10 cellular contexts compared by ENCODE assay signal in the genomic region with DNA sequence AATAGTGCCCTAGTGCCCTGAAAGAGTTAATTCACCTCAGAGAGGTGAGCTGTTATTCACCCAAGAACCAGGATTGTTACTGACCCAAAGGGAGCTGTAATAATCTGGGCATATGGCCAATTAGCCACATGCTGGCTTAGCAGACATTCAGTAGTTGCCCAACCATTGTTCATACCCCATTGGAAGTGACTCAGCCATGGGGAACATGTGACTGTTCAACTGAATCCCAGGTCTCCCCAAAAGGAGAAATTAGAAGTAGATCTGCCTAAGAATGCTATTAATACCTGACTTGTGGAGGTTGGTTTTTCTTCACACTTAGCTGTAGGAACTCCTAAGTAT.
DNase-seq lines count a peak whose midpoint lies in the region; ATAC-seq and TF ChIP-seq lines count a peak whose summit lies in the region.
"Had no signal": no experiment of that assay in that cellular context is flagged by ENCODE, and none has a peak within 500 bp of the region (broad histone marks: within the 10 kb centered on the region; RNA-seq: fewer than 3 reads in every experiment).

No MANE protein-coding gene starts in this region.

- H3K18ac ChIP-seq in trophoblast cell (ENCODE audit: low read length): no peak overlapping the region

- CTCF ChIA-PET in activated CD4-positive, alpha-beta memory T cell treated with anti-CD3 and anti-CD28 coated beads for 36 hours (lab: Charles Lee): no interaction called here

- no peak overlapping the region for H2AFZ ChIP-seq in trophoblast cell (ENCODE audit: insufficient read depth, low read length, poor library complexity)

- intact Hi-C loops in activated CD4-positive, alpha-beta memory T cell treated with anti-CD3 and anti-CD28 coated beads for 36 hours (cut with micrococcal nuclease): no loop called here

- TF ChIP-seq CTCF in AG09309 (IDR thresholded peaks at IDR 0.05; ENCODE audit: control insufficient read depth, insufficient read depth, low read depth, low read length, missing control alignments) (no peak), foreskin keratinocyte (conservative IDR thresholded peaks at IDR 0.05) (no peak)

- H3K4me3 ChIP-seq in AG09309 (ENCODE audit: control insufficient read depth, low read depth, low read length) (no peak overlapping the region), trophoblast cell (ENCODE audit: low read depth, low read length) (no peak overlapping the region)

- H3K36me3 Mint-ChIP-seq in activated CD4-positive, alpha-beta memory T cell treated with anti-CD3 and anti-CD28 coated beads for 36 hours: no peaks in the 10 kb centered on the region

- H3K27me3 Mint-ChIP-seq in activated CD4-positive, alpha-beta memory T cell treated with anti-CD3 and anti-CD28 coated beads for 36 hours: no peaks in the 10 kb centered on the region

- H3K9me3 ChIP-seq in trophoblast cell (ENCODE audit: insufficient read depth, low read depth, low read length): no peaks in the 10 kb centered on the region

- no peak overlapping the region for H2AK5ac ChIP-seq in trophoblast cell (ENCODE audit: low read length)

- peak; percentile 93 for TF ChIP-seq EP300 in Ishikawa (IDR thresholded peaks at IDR 0.05; ENCODE audit: borderline replicate concordance)

- no peak overlapping the region for H4K8ac ChIP-seq in trophoblast cell (ENCODE audit: low read depth, low read length)

- H3K23ac ChIP-seq in trophoblast cell (ENCODE audit: low read length): no peak overlapping the region

- no peaks in the 10 kb centered on the region for H3K79me2 ChIP-seq in trophoblast cell (ENCODE audit: control insufficient read depth, insufficient read depth, low read length, poor library complexity)

- H3K4me2 ChIP-seq in trophoblast cell (ENCODE audit: low read length): no peak overlapping the region

- no peak overlapping the region for H4K12ac ChIP-seq in trophoblast cell (ENCODE audit: low read depth, low read length)

- H3K27me3 ChIP-seq in foreskin keratinocyte (no peaks in the 10 kb centered on the region), trophoblast cell (ENCODE audit: insufficient read depth, low read length) (no peaks in the 10 kb centered on the region)

- H3K27ac ChIP-seq in foreskin keratinocyte: no peak overlapping the region
- H3K27ac ChIP-seq in trophoblast cell (ENCODE audit: low read depth, low read length): no peak overlapping the region

- H2BK12ac ChIP-seq in trophoblast cell (ENCODE audit: low read length): no peak overlapping the region

- H3K4me1 ChIP-seq in foreskin keratinocyte: peaks cover 15% of the 10 kb centered on the region
- H3K4me1 ChIP-seq in trophoblast cell (ENCODE audit: control insufficient read depth in 1 of 2, insufficient read depth in 2 of 2, low read length in 2 of 2): no peaks in the 10 kb centered on the region

- no peak overlapping the region for H3K14ac ChIP-seq in trophoblast cell (ENCODE audit: low read length)

- POLR2A ChIA-PET in activated CD4-positive, alpha-beta memory T cell treated with anti-CD3 and anti-CD28 coated beads for 36 hours (lab: Charles Lee): no interaction called here

- DNase-seq in AG09309 (ENCODE audit: low read depth) (peak; percentile 80), RKO (ENCODE audit: low spot score) (peak; percentile 62), foreskin keratinocyte (peak; percentile 85 to 95), activated gamma-delta T cell (lab: John Stamatoyannopoulos, UW) (no peak), trophoblast cell (no peak)
- DNase-seq in activated CD8-positive, alpha-beta memory T cell treated with anti-CD3 and anti-CD28 coated beads, Interleukin-2, amount 50 U/mL, for 4 hours: no peak
- no peak for DNase-seq in activated CD4-positive, alpha-beta memory T cell treated with anti-CD3 and anti-CD28 coated beads for 36 hours
- DNase-seq: aorta, GF-D8 had no signal

- H3K36me3 ChIP-seq in trophoblast cell (ENCODE audit: control insufficient read depth in 1 of 2, insufficient read depth in 2 of 2, low read length in 2 of 2): no peaks in the 10 kb centered on the region

- H2BK120ac ChIP-seq in trophoblast cell (ENCODE audit: insufficient read depth, low read length, poor library complexity): no peak overlapping the region

- ATAC-seq in foreskin keratinocyte: peak; percentile 99

- peak; percentile 35; the same call in 1 of the 2 replicates for TF ChIP-seq RAD21 in Ishikawa (IDR thresholded peaks at IDR 0.05; ENCODE audit: low read depth)

- no peak overlapping the region for H3K4me3 Mint-ChIP-seq in activated CD4-positive, alpha-beta memory T cell treated with anti-CD3 and anti-CD28 coated beads for 36 hours

- H3K9ac ChIP-seq in trophoblast cell (ENCODE audit: low read length): no peak overlapping the region

- H4K91ac ChIP-seq in trophoblast cell (ENCODE audit: low read depth, low read length): no peak overlapping the region

- no peaks in the 10 kb centered on the region for H3K9me3 Mint-ChIP-seq in activated CD4-positive, alpha-beta memory T cell treated with anti-CD3 and anti-CD28 coated beads for 36 hours

- H3K4me1 Mint-ChIP-seq in activated CD4-positive, alpha-beta memory T cell treated with anti-CD3 and anti-CD28 coated beads for 36 hours (ENCODE audit: low read depth): no peaks in the 10 kb centered on the region

- H3K79me1 ChIP-seq in trophoblast cell (ENCODE audit: low read length): no peaks in the 10 kb centered on the region

- no peak overlapping the region for H3K4ac ChIP-seq in trophoblast cell (ENCODE audit: low read depth, low read length)

- H2BK5ac ChIP-seq in trophoblast cell (ENCODE audit: low read depth, low read length, poor library complexity): no peak overlapping the region

- H3K27ac Mint-ChIP-seq in activated CD4-positive, alpha-beta memory T cell treated with anti-CD3 and anti-CD28 coated beads for 36 hours: no peak overlapping the region

TF ChIP-seq in Ishikawa, 13 proteins besides CTCF, POLR2A, EP300 and RAD21:
- TF ChIP-seq NFIC (IDR thresholded peaks at IDR 0.05) (peak; percentile 99), CEBPB (IDR thresholded peaks at IDR 0.05) (peak; percentile 95), YY1 (IDR thresholded peaks at IDR 0.05; ENCODE audit: low read depth) (no peak), TAF1 (IDR thresholded peaks at IDR 0.05; ENCODE audit: low read depth) (no peak), TCF12 (IDR thresholded peaks at IDR 0.05; ENCODE audit: low read depth) (peak; percentile 92), EGR1 (IDR thresholded peaks at IDR 0.05) (no peak), TEAD4 (IDR thresholded peaks at IDR 0.05) (peak; percentile 84), FOXM1 (IDR thresholded peaks at IDR 0.05; ENCODE audit: borderline replicate concordance, low read depth) (peak; percentile 82), CREB1 (IDR thresholded peaks at IDR 0.05; ENCODE audit: low read depth) (no peak), ZBTB7A (IDR thresholded peaks at IDR 0.05; ENCODE audit: low read depth) (no peak)
- TF ChIP-seq, protein P1, sequence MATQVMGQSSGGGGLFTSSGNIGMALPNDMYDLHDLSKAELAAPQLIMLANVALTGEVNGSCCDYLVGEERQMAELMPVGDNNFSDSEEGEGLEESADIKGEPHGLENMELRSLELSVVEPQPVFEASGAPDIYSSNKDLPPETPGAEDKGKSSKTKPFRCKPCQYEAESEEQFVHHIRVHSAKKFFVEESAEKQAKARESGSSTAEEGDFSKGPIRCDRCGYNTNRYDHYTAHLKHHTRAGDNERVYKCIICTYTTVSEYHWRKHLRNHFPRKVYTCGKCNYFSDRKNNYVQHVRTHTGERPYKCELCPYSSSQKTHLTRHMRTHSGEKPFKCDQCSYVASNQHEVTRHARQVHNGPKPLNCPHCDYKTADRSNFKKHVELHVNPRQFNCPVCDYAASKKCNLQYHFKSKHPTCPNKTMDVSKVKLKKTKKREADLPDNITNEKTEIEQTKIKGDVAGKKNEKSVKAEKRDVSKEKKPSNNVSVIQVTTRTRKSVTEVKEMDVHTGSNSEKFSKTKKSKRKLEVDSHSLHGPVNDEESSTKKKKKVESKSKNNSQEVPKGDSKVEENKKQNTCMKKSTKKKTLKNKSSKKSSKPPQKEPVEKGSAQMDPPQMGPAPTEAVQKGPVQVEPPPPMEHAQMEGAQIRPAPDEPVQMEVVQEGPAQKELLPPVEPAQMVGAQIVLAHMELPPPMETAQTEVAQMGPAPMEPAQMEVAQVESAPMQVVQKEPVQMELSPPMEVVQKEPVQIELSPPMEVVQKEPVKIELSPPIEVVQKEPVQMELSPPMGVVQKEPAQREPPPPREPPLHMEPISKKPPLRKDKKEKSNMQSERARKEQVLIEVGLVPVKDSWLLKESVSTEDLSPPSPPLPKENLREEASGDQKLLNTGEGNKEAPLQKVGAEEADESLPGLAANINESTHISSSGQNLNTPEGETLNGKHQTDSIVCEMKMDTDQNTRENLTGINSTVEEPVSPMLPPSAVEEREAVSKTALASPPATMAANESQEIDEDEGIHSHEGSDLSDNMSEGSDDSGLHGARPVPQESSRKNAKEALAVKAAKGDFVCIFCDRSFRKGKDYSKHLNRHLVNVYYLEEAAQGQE (IDR thresholded peaks at IDR 0.05; ENCODE audit: low read depth): no peak
- TF ChIP-seq, protein P2, sequence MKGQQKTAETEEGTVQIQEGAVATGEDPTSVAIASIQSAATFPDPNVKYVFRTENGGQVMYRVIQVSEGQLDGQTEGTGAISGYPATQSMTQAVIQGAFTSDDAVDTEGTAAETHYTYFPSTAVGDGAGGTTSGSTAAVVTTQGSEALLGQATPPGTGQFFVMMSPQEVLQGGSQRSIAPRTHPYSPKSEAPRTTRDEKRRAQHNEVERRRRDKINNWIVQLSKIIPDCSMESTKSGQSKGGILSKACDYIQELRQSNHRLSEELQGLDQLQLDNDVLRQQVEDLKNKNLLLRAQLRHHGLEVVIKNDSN (IDR thresholded peaks at IDR 0.05): peak; percentile 86
- TF ChIP-seq, protein P3, sequence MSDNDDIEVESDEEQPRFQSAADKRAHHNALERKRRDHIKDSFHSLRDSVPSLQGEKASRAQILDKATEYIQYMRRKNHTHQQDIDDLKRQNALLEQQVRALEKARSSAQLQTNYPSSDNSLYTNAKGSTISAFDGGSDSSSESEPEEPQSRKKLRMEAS (IDR thresholded peaks at IDR 0.05): peak; percentile 90

Comparison
In these comparisons a context has a peak if more than half of its experiments do, and no peak if none do; other contexts are left out.
1. DNase-seq: peak in AG09309 (single experiment), RKO (single experiment) and foreskin keratinocyte (2 of 2); none in activated gamma-delta T cell (single experiment), activated CD8-positive, alpha-beta memory T cell treated with anti-CD3 and anti-CD28 coated beads, Interleukin-2, amount 50 U/mL, for 4 hours (single experiment), activated CD4-positive, alpha-beta memory T cell treated with anti-CD3 and anti-CD28 coated beads for 36 hours (single experiment) and trophoblast cell (0 of 2).